8 cellular contexts compared by ENCODE assay signal in the genomic region with DNA sequence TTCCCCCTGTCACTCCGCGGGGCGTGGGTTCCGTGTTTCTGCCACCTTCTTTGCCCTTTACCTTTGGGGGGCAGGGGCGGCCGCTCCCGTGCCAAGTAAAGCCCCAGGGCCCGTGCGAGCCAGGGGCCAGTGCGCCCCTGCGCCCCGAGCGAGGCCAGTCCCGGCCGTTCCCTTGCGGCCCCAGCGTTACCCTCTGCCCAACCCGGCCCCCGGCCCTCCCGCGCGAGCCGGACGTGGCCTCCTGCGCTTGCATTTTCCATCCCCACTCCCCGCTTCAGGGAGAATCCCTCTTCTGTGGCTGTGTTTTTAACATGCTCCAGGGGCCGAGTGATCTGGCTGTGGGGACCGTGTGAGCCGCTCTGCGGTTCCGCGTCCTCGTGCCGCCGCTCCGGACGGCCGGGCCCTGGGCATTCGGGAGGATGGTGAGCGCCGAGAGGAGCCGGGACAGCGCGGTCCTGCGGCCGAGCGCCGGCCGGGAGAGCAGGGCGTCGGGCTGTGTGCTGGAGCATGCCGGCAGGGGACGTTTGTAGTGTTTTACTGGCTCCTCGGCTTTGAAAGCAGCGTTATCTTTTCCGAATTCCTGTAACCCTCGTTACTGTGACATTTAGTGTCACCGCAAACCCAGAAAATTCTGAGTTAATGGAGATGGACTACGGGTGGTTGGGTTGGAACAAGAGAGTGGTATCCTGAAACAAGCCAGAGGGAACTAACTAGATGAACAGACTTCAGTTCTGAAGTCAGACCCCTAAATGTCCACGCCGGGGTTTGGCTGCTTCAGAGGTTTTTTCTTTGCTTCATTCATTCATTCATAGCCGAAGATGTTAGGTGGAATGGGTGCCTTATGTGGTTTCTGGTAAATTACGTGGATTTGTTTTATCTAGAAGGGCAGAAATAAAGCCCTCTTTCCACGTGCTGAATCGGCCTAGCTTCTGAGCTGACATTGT. TPM values are rescaled to one million over a fixed set of nuclear protein-coding genes. Genes with fewer than 3 reads are reported as not detected.
A peak's percentile ranks its signal among the peaks of the same experiment; 100 is the strongest.
DNase-seq lines count a peak whose midpoint lies in the region; ATAC-seq and TF ChIP-seq lines count a peak whose summit lies in the region.

No MANE protein-coding gene starts in this region.

- H3K9me3 ChIP-seq in OCI-LY3 (ENCODE audit: insufficient read depth, low read length), result no peaks in the 10 kb centered on the region
- H3K9me3 ChIP-seq in heart right ventricle, result no peaks in the 10 kb centered on the region
- H3K9me3 ChIP-seq in ovary, result no peaks in the 10 kb centered on the region

- intact Hi-C loops in heart right ventricle (cut with DNase I), result loop anchor here in 6 of 10 donors (2.0 to 10.0 kb wide), 8 partner anchors 97 to 403 kb away; no protein-coding TSS in a partner anchor
- intact Hi-C loops in ovary (cut with DNase I), result loop anchor here in 1 of 4 donors (5.0 kb wide), 1 partner anchor 406 kb away; no protein-coding TSS in a partner anchor

- H4K20me1 ChIP-seq in OCI-LY3 (ENCODE audit: insufficient read depth, low read length), result peaks cover 50% of the 10 kb centered on the region

- peaks cover 4% of the 10 kb centered on the region for H3K9me3 Mint-ChIP-seq in activated naive CD8-positive, alpha-beta T cell treated with anti-CD3 and anti-CD28 coated beads, Interleukin-2, amount 50 U/mL, for 24 hours

- H3K27ac ChIP-seq in OCI-LY3 (ENCODE audit: low read length) (no peak overlapping the region), heart right ventricle (peak overlapping the region; percentile 85 to 97 (median 92)), ovary (peak overlapping the region; percentile 86 to 94)

- ATAC-seq in activated naive CD8-positive, alpha-beta T cell treated with anti-CD3 and anti-CD28 coated beads, Interleukin-2, amount 50 U/mL, for 24 hours, result peak; percentile 6
- ATAC-seq in heart right ventricle (peak; percentile 13 to 72 (median 46)), GM19467 (IDR thresholded peaks at IDR 0.05; ENCODE audit: unreplicated experiment) (no peak)

- peaks cover 58% of the 10 kb centered on the region for H3K79me2 ChIP-seq in OCI-LY3 (ENCODE audit: low read length)

- H3K4me1 ChIP-seq in OCI-LY3 (ENCODE audit: low read length) (peaks cover 19% of the 10 kb centered on the region), heart right ventricle (peaks cover 4 to 49% (median 31%) of the 10 kb centered on the region in 9 donors), ovary (ENCODE audit: insufficient read depth) (peaks cover 11% of the 10 kb centered on the region)

- TF ChIP-seq POLR2A in ovary (IDR thresholded peaks at IDR 0.05), result no peak

- H3K4me1 Mint-ChIP-seq in activated naive CD8-positive, alpha-beta T cell treated with anti-CD3 and anti-CD28 coated beads, Interleukin-2, amount 50 U/mL, for 24 hours, result peaks cover 56% of the 10 kb centered on the region

- TF ChIP-seq CTCF in OCI-LY3 (IDR thresholded peaks at IDR 0.05; ENCODE audit: low read depth, low read length), result peak; percentile 15; the same call in 1 of the 2 replicates
- TF ChIP-seq CTCF in heart right ventricle (IDR thresholded peaks at IDR 0.05), result peak in 3 of 9 donors; percentile 21 to 38 (median 29)
- TF ChIP-seq CTCF in ovary (IDR thresholded peaks at IDR 0.05), result no peak

- no peak for TF ChIP-seq EP300 in ovary (IDR thresholded peaks at IDR 0.05)

- WGBS in heart right ventricle, 2 donors, result 4 to 5% methylated on average over 65 of the region's 65 CpGs
- WGBS in ovary, 3 donors, result 1% methylated on average over 61 to 65 of the region's 65 CpGs

- peak overlapping the region; percentile 0; the same call in 1 of the 2 replicates for H2AFZ ChIP-seq in OCI-LY3 (ENCODE audit: low read depth, low read length)

- H3K4me3 ChIP-seq in OCI-LY3 (ENCODE audit: low read length) (peak overlapping the region; percentile 87), heart right ventricle (peak overlapping the region; percentile 65 to 97 (median 89)), ovary (peak overlapping the region; percentile 81)

- peak overlapping the region; percentile 84 for H3K4me3 Mint-ChIP-seq in activated naive CD8-positive, alpha-beta T cell treated with anti-CD3 and anti-CD28 coated beads, Interleukin-2, amount 50 U/mL, for 24 hours

- H3K27me3 ChIP-seq in OCI-LY3 (ENCODE audit: low read depth, low read length), result no peaks in the 10 kb centered on the region
- H3K27me3 ChIP-seq in heart right ventricle, result no peaks in the 10 kb centered on the region
- H3K27me3 ChIP-seq in ovary, result no peaks in the 10 kb centered on the region

- peak overlapping the region; percentile 97 for H3K4me2 ChIP-seq in OCI-LY3 (ENCODE audit: low read length)

- H3K9ac ChIP-seq in OCI-LY3 (ENCODE audit: low read length), result peak overlapping the region; percentile 85

- H3K36me3 ChIP-seq in OCI-LY3 (replicated peaks; ENCODE audit: low read depth, low read length) (no peaks in the 10 kb centered on the region), heart right ventricle (no peaks in the 10 kb centered on the region), ovary (no peaks in the 10 kb centered on the region)

- DNase-seq in NCI-H146 (lab: John Stamatoyannopoulos, UW), result peak; percentile 54
- no peak for DNase-seq in NCI-H146 treated with DMSO at 0.1 percent for 48 hours (lab: John Stamatoyannopoulos, UW; ENCODE audit: unreplicated experiment)
- DNase-seq in activated naive CD8-positive, alpha-beta T cell treated with anti-CD3 and anti-CD28 coated beads, Interleukin-2, amount 50 U/mL, for 24 hours, result peak; percentile 41
- peak; percentile 29 to 48 for DNase-seq in heart right ventricle
- peak in 3 of 5 donors; percentile 59 to 62 (median 60) for DNase-seq in ovary
- DNase-seq in NK-92 treated with Interleukin-12 subunit alpha and Interleukin-12 subunit beta, amount 100 ng/mL, for 24 hours (lab: John Stamatoyannopoulos, UW), result no peak

- H3K36me3 Mint-ChIP-seq in activated naive CD8-positive, alpha-beta T cell treated with anti-CD3 and anti-CD28 coated beads, Interleukin-2, amount 50 U/mL, for 24 hours (ENCODE audit: low read depth), result peaks cover 2% of the 10 kb centered on the region

- H3K27me3 Mint-ChIP-seq in activated naive CD8-positive, alpha-beta T cell treated with anti-CD3 and anti-CD28 coated beads, Interleukin-2, amount 50 U/mL, for 24 hours, result no peaks in the 10 kb centered on the region

- H3K27ac Mint-ChIP-seq in activated naive CD8-positive, alpha-beta T cell treated with anti-CD3 and anti-CD28 coated beads, Interleukin-2, amount 50 U/mL, for 24 hours, result peak overlapping the region; percentile 90

RNA-seq across cellular contexts. Expression of a gene that starts 1.1 kb away (rescaled TPM):
- total RNA-seq in heart right ventricle (10 to 100 TPM; 21.3 to 35.1 (median 25.8) TPM), ovary (10 to 100 TPM; 38.6 to 95.7 (median 83.7) TPM)
- polyA plus RNA-seq in heart right ventricle (10 to 100 TPM in 1 of 2 donors, 1 to 10 TPM in 1; 9.7 to 27.5 TPM), ovary (100 to 1,000 TPM in 1 of 2 donors, 10 to 100 TPM in 1; 53.6 to 142 TPM)

Comparison
In these comparisons a context has a peak if more than half of its experiments do, and no peak if none do; other contexts are left out.
1. DNase-seq: peak in NCI-H146 (single experiment), activated naive CD8-positive, alpha-beta T cell treated with anti-CD3 and anti-CD28 coated beads, Interleukin-2, amount 50 U/mL, for 24 hours (single experiment), heart right ventricle (2 of 2) and ovary (3 of 5); none in NCI-H146 treated with DMSO at 0.1 percent for 48 hours (single experiment) and NK-92 treated with Interleukin-12 subunit alpha and Interleukin-12 subunit beta, amount 100 ng/mL, for 24 hours (single experiment).
2. Peak in every context shown above with its lines, with median percentiles within 50 percentile points of each other: H3K4me3 ChIP-seq.